Comparison of ENCODE assay signal across 18 cellular contexts in the genomic region with DNA sequence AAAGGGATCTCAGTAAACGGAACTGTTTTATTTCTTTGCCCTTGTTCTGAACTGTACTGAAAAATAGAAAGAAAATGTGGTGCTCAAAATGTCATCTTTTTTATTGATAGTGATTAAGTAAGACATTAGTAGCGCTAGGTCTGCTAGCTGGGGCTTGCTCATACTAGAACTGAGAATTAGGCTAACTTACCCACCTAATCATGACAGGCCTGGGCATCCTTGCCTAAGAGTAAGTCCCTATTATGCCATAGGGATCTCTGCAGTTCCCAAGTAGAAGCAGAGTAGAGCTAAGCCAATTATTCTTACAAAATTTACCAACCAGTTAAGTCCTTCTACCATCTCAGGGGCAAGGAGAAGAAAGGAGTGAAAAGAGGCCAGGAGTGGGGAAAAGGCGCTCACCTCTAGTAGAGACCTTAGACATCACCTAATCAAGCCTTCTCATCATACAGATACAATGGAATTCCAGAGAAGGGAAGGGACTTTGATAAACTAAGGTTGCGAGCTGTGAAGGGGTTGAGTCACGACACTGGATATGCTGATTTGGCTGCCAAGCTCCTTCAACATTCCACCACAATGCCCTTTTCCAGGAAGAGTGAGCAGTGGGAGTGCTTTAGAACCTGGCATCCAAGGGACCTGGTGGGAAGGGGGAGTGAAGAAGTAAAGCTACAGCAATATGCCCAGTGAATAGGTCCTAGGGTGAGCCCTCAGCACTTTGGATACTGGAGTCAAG. TPM values are rescaled to one million over a fixed set of nuclear protein-coding genes. Genes with fewer than 3 reads are reported as not detected.
DNase-seq lines count a peak whose midpoint lies in the region; ATAC-seq, FAIRE-seq and TF ChIP-seq lines count a peak whose summit lies in the region.
"Had no signal": no experiment of that assay in that cellular context is flagged by ENCODE, and none has a peak within 500 bp of the region (broad histone marks: within the 10 kb centered on the region; RNA-seq: fewer than 3 reads in every experiment).

No MANE protein-coding gene starts in this region.

- no peaks in the 10 kb centered on the region for H3K36me3 Mint-ChIP-seq in astrocyte (ENCODE audit: low read depth, unreplicated experiment)

- H3K4me2 ChIP-seq in SK-N-SH (no peak overlapping the region), astrocyte (ENCODE audit: low read length) (no peak overlapping the region), MM.1S (ENCODE audit: low read depth, low read length) (no peak overlapping the region)
- H3K4me2 ChIP-seq: BLaER1 had no signal

- H2AFZ ChIP-seq in SK-N-SH (ENCODE audit: low read depth), result no peak overlapping the region
- H2AFZ ChIP-seq in astrocyte (ENCODE audit: low read depth, low read length), result no peak overlapping the region
- no peak overlapping the region for H2AFZ ChIP-seq in MM.1S (ENCODE audit: low read length)

- H3K9me2 ChIP-seq in SK-N-SH, result no peaks in the 10 kb centered on the region
- H3K9me2 ChIP-seq in MM.1S (replicated peaks; ENCODE audit: insufficient read depth, low read length), result no peaks in the 10 kb centered on the region

- peaks cover 12% of the 10 kb centered on the region for H3K27me3 Mint-ChIP-seq in astrocyte (ENCODE audit: low read depth, unreplicated experiment)

- FAIRE-seq in astrocyte (lab: Jason Lieb, UNC) (no peak), urothelium cell line (lab: Jason Lieb, UNC) (no peak)
- FAIRE-seq: HTR-8/SVneo had no signal

- H3F3A ChIP-seq in SK-N-SH (replicated peaks; ENCODE audit: insufficient read depth) (peaks cover 21% of the 10 kb centered on the region), MM.1S (ENCODE audit: insufficient read depth, low read length) (no peaks in the 10 kb centered on the region)

- no peaks in the 10 kb centered on the region for H3K9me3 ChIP-seq in SK-N-SH
- no peaks in the 10 kb centered on the region for H3K9me3 ChIP-seq in astrocyte (ENCODE audit: insufficient read depth, low read depth, low read length)
- no peaks in the 10 kb centered on the region for H3K9me3 ChIP-seq in MM.1S (replicated peaks; ENCODE audit: insufficient read depth, low read length)
- H3K9me3 ChIP-seq: BLaER1 had no signal

- H3K27ac ChIP-seq in SK-N-SH (ENCODE audit: low read depth in 2 of 2, low read length in 1 of 2), result no peak overlapping the region
- H3K27ac ChIP-seq in astrocyte (ENCODE audit: low read depth, low read length), result no peak overlapping the region
- H3K27ac ChIP-seq in MM.1S (ENCODE audit: low read length), result no peak overlapping the region
- H3K27ac ChIP-seq: 22Rv1, BLaER1 had no signal

- H3K9me3 Mint-ChIP-seq in astrocyte (ENCODE audit: unreplicated experiment), result peaks cover 2% of the 10 kb centered on the region

- ATAC-seq in SK-N-SH treated with all-trans-retinoic acid at 6 μM for 48 hours, result no peak

- WGBS in SK-N-SH (ENCODE audit: low lambda C conversion rate), result 24% methylated on average over 5 of the region's 5 CpGs

- POLR2A ChIA-PET in SK-N-SH (lab: Yijun Ruan, JAX), result no interaction called here

- no peak overlapping the region for H3K27ac Mint-ChIP-seq in astrocyte (ENCODE audit: unreplicated experiment)

- H3K36me3 ChIP-seq in SK-N-SH (replicated peaks in 1 of 2; ENCODE audit: control insufficient read depth in 1 of 2, insufficient read depth in 2 of 2, low read length in 1 of 2), result no peaks in the 10 kb centered on the region
- no peaks in the 10 kb centered on the region for H3K36me3 ChIP-seq in astrocyte (ENCODE audit: insufficient read depth, low read length)
- no peaks in the 10 kb centered on the region for H3K36me3 ChIP-seq in MM.1S (replicated peaks; ENCODE audit: insufficient read depth, low read length)
- H3K36me3 ChIP-seq: BLaER1 had no signal

- no peaks in the 10 kb centered on the region for H3K79me2 ChIP-seq in SK-N-SH (ENCODE audit: insufficient read depth)
- no peaks in the 10 kb centered on the region for H3K79me2 ChIP-seq in astrocyte (ENCODE audit: insufficient read depth, low read length)
- H3K79me2 ChIP-seq in MM.1S (ENCODE audit: low read length), result no peaks in the 10 kb centered on the region

- TF ChIP-seq EP300 in SK-N-SH (IDR thresholded peaks at IDR 0.05; ENCODE audit: borderline replicate concordance in 1 of 2, low read depth in 1 of 2, low read length in 1 of 2), result no peak

- H3K4me1 ChIP-seq in SK-N-SH (ENCODE audit: control insufficient read depth in 1 of 2, insufficient read depth in 2 of 2, low read depth in 1 of 2, low read length in 1 of 2) (peaks cover 3% of the 10 kb centered on the region in 2 experiments; a peak in 3 of 4 replicates), astrocyte (ENCODE audit: insufficient read depth, low read length) (peaks cover 17% of the 10 kb centered on the region), MM.1S (ENCODE audit: low read length) (0 out of 2 replicates have a peak, but pooled peaks cover 6% of the 10 kb centered on the region)

- H3K27me3 ChIP-seq in SK-N-SH (ENCODE audit: insufficient read depth) (0 out of 2 replicates have a peak, but pooled peaks cover 5% of the 10 kb centered on the region), astrocyte (ENCODE audit: insufficient read depth, low read length) (peaks cover 4% of the 10 kb centered on the region), MM.1S (replicated peaks; ENCODE audit: insufficient read depth, low read length) (peaks cover 25% of the 10 kb centered on the region)

- DNase-seq in SK-N-SH (no peak), astrocyte (ENCODE audit: low read depth) (peak; percentile 36), fibroblast of the aortic adventitia (ENCODE audit: low read depth) (peak; percentile 29), urothelium cell line (ENCODE audit: low spot score) (peak; percentile 51), MM.1S (no peak), D341Med (ENCODE audit: low spot score) (no peak), NCI-H2029 (lab: John Stamatoyannopoulos, UW) (no peak)
- DNase-seq: DMS 273 treated with DMSO at 0.1 percent for 48 hours, H7, NCI-H1105, NCI-H187 treated with DMSO at 0.1 percent for 48 hours, NCI-H2171 treated with DMSO at 0.1 percent for 48 hours, NCI-H510A, NCI-H82 had no signal

- H3K4me3 Mint-ChIP-seq in astrocyte (ENCODE audit: unreplicated experiment), result no peak overlapping the region

- no peak overlapping the region for H3K9ac ChIP-seq in SK-N-SH
- H3K9ac ChIP-seq in astrocyte (ENCODE audit: low read length), result no peak overlapping the region
- H3K9ac ChIP-seq in MM.1S (ENCODE audit: low read length), result no peak overlapping the region
- H3K9ac ChIP-seq: BLaER1 had no signal

- peaks cover 34% of the 10 kb centered on the region for H3K4me1 Mint-ChIP-seq in astrocyte (ENCODE audit: low read depth, unreplicated experiment)

- no peaks in the 10 kb centered on the region for H4K20me1 ChIP-seq in SK-N-SH (ENCODE audit: insufficient read depth)
- H4K20me1 ChIP-seq in astrocyte (ENCODE audit: insufficient read depth, low read length), result no peaks in the 10 kb centered on the region
- H4K20me1 ChIP-seq in MM.1S (ENCODE audit: insufficient read depth, low read length), result no peaks in the 10 kb centered on the region
- H4K20me1 ChIP-seq: BLaER1 had no signal

- H3K4me3 ChIP-seq in SK-N-SH (ENCODE audit: low read depth in 2 of 2, low read length in 1 of 2), result no peak overlapping the region
- H3K4me3 ChIP-seq in astrocyte (ENCODE audit: insufficient read depth, low read depth, low read length), result no peak overlapping the region
- no peak overlapping the region for H3K4me3 ChIP-seq in fibroblast of the aortic adventitia (ENCODE audit: low read depth, low read length)
- H3K4me3 ChIP-seq in MM.1S (ENCODE audit: low read length), result no peak overlapping the region
- H3K4me3 ChIP-seq: BLaER1 had no signal

- no peak for TF ChIP-seq RAD21 in SK-N-SH (IDR thresholded peaks at IDR 0.05; ENCODE audit: low read length)

- no peak for TF ChIP-seq CTCF in SK-N-SH (IDR thresholded peaks at IDR 0.05)
- TF ChIP-seq CTCF in astrocyte (IDR thresholded peaks at IDR 0.05; ENCODE audit: insufficient read depth, low read depth, low read length), result no peak
- no peak for TF ChIP-seq CTCF in fibroblast of the aortic adventitia (IDR thresholded peaks at IDR 0.05; ENCODE audit: insufficient read depth, low read length)
- no peak for TF ChIP-seq CTCF in MM.1S (IDR thresholded peaks at IDR 0.05; ENCODE audit: low read length)

- CTCF ChIA-PET in SK-N-SH (lab: Yijun Ruan, JAX), result interaction anchor here (0.7 to 10.4 kb wide), 12 partner anchors 12 to 273 kb away, joined by 3 to 82 read pairs (median 6); no protein-coding TSS in a partner anchor

TF ChIP-seq in SK-N-SH treated with all-trans-retinoic acid at 6 μM for 48 hours, 23 proteins besides CTCF, POLR2A, EP300 and RAD21:
- TF ChIP-seq SNAI2 (CRISPR knock-in tag; IDR thresholded peaks at IDR 0.05) (no peak), ZC3H10 (CRISPR knock-in tag; IDR thresholded peaks at IDR 0.05) (0 out of 2 replicates have a peak, but pooled peaks have one; percentile 7)

TF ChIP-seq in SK-N-SH, 30 proteins besides CTCF, POLR2A, EP300 and RAD21:
- TF ChIP-seq TEAD4 (IDR thresholded peaks at IDR 0.05; ENCODE audit: borderline replicate concordance, insufficient read depth) (no peak), FOSL2 (IDR thresholded peaks at IDR 0.05; ENCODE audit: borderline replicate concordance, low read depth) (no peak), CHD2 (IDR thresholded peaks at IDR 0.05; ENCODE audit: low read length, partially characterized antibody) (no peak), MEF2A (IDR thresholded peaks at IDR 0.05; ENCODE audit: borderline replicate concordance, low read depth) (no peak), ELF1 (IDR thresholded peaks at IDR 0.05) (no peak), GABPA (IDR thresholded peaks at IDR 0.05; ENCODE audit: low read depth) (no peak)

RNA-seq across cellular contexts. Expression of a gene that starts 27.7 kb away (rescaled TPM):
- polyA plus RNA-seq in SK-N-SH (2012; rRNA removed), result not detected in 2 replicates
- polyA plus RNA-seq in SK-N-SH (2012; cell fraction: cytosol; rRNA removed), result not detected in 2 replicates
- polyA plus RNA-seq in SK-N-SH (2012; cell fraction: nucleus; rRNA removed), result not detected in 2 replicates
- total RNA-seq in astrocyte (0.07 and 0.09 TPM in 2 replicates), fibroblast of the aortic adventitia (ENCODE audit: low replicate concordance) (not detected in 2 replicates)
- total RNA-seq: H7 had no signal

RNA-seq across cellular contexts. Expression of a gene that starts 37.3 kb away (rescaled TPM):
- not detected in 2 replicates for polyA plus RNA-seq in SK-N-SH (2012; rRNA removed)
- polyA plus RNA-seq in SK-N-SH (2012; cell fraction: cytosol; rRNA removed), result not detected in 2 replicates
- not detected in 2 replicates for polyA plus RNA-seq in SK-N-SH (2012; cell fraction: nucleus; rRNA removed)
- total RNA-seq in astrocyte (not detected in 2 replicates), fibroblast of the aortic adventitia (ENCODE audit: low replicate concordance) (not detected in 2 replicates)
- total RNA-seq: H7 had no signal

Comparison
In these comparisons a context has a peak if more than half of its experiments do, and no peak if none do; other contexts are left out.
1. DNase-seq: peak in astrocyte (single experiment), fibroblast of the aortic adventitia (single experiment) and urothelium cell line (single experiment); none in SK-N-SH (single experiment), MM.1S (single experiment), D341Med (single experiment) and NCI-H2029 (single experiment).